Comparison of ENCODE assay signal across 8 cellular contexts in the genomic region with DNA sequence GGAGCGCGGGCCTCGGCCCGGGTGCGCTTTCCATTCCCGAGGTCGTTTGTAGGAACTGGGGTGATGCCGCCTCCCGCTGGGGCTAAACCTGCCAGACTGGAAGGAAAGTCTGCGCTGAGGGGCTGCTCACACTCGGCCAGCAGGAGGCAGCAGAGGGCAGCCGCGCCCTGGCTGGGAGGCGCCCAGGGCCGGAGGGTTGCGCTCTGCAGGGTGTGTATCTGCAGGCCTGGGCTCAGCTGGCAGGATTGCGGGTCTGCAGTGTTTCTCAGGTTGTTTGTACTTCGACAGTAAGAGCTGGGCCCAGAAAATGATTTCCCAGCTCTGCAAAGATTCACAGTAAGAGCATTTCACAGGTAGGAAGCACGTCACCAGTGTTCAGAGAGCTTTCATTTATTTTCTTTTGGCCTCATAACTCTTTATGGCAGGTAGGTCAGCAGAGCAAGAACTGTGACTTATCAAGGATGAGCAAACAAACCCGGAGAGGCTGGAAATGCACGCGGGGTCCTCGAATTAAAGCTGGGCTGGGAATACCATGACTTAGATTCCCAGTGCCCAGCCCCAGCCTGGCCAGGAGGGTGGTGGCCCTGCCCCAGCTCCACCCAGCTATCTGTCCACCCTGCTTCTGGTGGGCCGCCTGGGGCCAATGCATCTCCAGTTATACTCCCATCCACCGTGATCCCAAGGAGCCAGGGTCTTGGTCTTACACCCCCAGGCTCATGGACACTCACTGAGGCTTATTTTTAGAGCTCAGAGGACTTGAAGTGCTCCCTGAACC. TPM values are rescaled to one million over a fixed set of nuclear protein-coding genes. Genes with fewer than 3 reads are reported as not detected.
DNase-seq lines count a peak whose midpoint lies in the region; ATAC-seq and TF ChIP-seq lines count a peak whose summit lies in the region.

No MANE protein-coding gene starts in this region.

- CTCF ChIA-PET in activated B cell treated with CpG ODN at 0.5 μM for 24 hours (lab: Charles Lee), result interaction anchor here (0.7 to 2.7 kb wide), 10 partner anchors 14 to 256 kb away, joined by 3 to 51 read pairs (median 6); partner anchors contain the start of gene PPP2R2D

- H3K9me3 Mint-ChIP-seq in activated B cell treated with CpG ODN at 0.5 μM for 24 hours, result no peaks in the 10 kb centered on the region

- H3K27me3 ChIP-seq in DND-41 (ENCODE audit: insufficient read depth, low read length, poor library complexity) (no peaks in the 10 kb centered on the region), breast epithelium (peaks cover 0 to 6% of the 10 kb centered on the region in 2 donors)

- DNase-seq in DND-41 (peak; percentile 59), KBM-7 (peak; percentile 89), activated B cell treated with CpG ODN at 0.5 μM for 24 hours (peak; percentile 79), breast epithelium (ENCODE audit: low spot score in 2 of 2) (peak in 1 of 2 donors; percentile 77), kidney tubule cell (ENCODE audit: low spot score) (peak; percentile 67), SHP77 (lab: John Stamatoyannopoulos, UW) (no peak)
- peak; percentile 72 to 87 for DNase-seq in stimulated activated CD4-positive, alpha-beta T cell treated with anti-CD3 and anti-CD28 coated beads, Interleukin-4, amount 100 ng/mL, for 4 hours

- in situ Hi-C loops in KBM-7 (cut with MboI; ENCODE audit: low pct_unique_long_range_greater_than_20kb, low sequenced_read_pairs), result no loop called here

- no peaks in the 10 kb centered on the region; the same call in 1 of the 2 replicates for H4K20me1 ChIP-seq in DND-41 (ENCODE audit: insufficient read depth, low read length)

- no peaks in the 10 kb centered on the region for H3K36me3 Mint-ChIP-seq in activated B cell treated with CpG ODN at 0.5 μM for 24 hours (ENCODE audit: low read depth)

- H3K27ac Mint-ChIP-seq in activated B cell treated with CpG ODN at 0.5 μM for 24 hours, result no peak overlapping the region

- POLR2A ChIA-PET in activated B cell treated with CpG ODN at 0.5 μM for 24 hours (lab: Charles Lee), result interaction anchor here (1.3 kb wide), 1 partner anchor 137 kb away, joined by 5 read pairs; no protein-coding TSS in a partner anchor

- H3K4me1 ChIP-seq in DND-41 (ENCODE audit: insufficient read depth, low read length) (no peaks in the 10 kb centered on the region), breast epithelium (no peaks in the 10 kb centered on the region)

- H3K4me2 ChIP-seq in DND-41 (ENCODE audit: insufficient read depth, low read length), result no peak overlapping the region

- H3K9me3 ChIP-seq in DND-41 (ENCODE audit: insufficient read depth, low read length, severe bottlenecking) (peaks cover 10% of the 10 kb centered on the region), breast epithelium (peaks cover 4 to 7% of the 10 kb centered on the region in 2 donors)

- H3K79me2 ChIP-seq in DND-41 (ENCODE audit: insufficient read depth, low read length), result no peaks in the 10 kb centered on the region

- H3K4me3 ChIP-seq in DND-41 (ENCODE audit: low read depth in 1 of 2, low read length in 2 of 2), result no peak overlapping the region
- no peak overlapping the region for H3K4me3 ChIP-seq in breast epithelium

- intact Hi-C loops in activated B cell treated with CpG ODN at 0.5 μM for 24 hours (cut with micrococcal nuclease) (loop anchor here (1.0 kb wide), 3 partner anchors 40 to 467 kb away; no protein-coding TSS in a partner anchor), breast epithelium (cut with DNase I; ENCODE audit: low total_unique reads) (no loop called here)

- H3K27me3 Mint-ChIP-seq in activated B cell treated with CpG ODN at 0.5 μM for 24 hours, result peaks cover 11% of the 10 kb centered on the region

- H3K27ac ChIP-seq in DND-41 (ENCODE audit: low read length) (no peak overlapping the region), breast epithelium (no peak overlapping the region)

- no peak for TF ChIP-seq POLR2A in breast epithelium (IDR thresholded peaks at IDR 0.05)

- H2AFZ ChIP-seq in DND-41 (ENCODE audit: low read depth, low read length), result no peak overlapping the region

- H3K4me1 Mint-ChIP-seq in activated B cell treated with CpG ODN at 0.5 μM for 24 hours, result peaks cover 3% of the 10 kb centered on the region

- H3K36me3 ChIP-seq in DND-41 (ENCODE audit: insufficient read depth, low read length), result no peaks in the 10 kb centered on the region
- no peaks in the 10 kb centered on the region for H3K36me3 ChIP-seq in breast epithelium

- TF ChIP-seq CTCF in DND-41 (IDR thresholded peaks at IDR 0.05; ENCODE audit: borderline replicate concordance, extremely low read depth, low read length, poor library complexity, severe bottlenecking) (peak; percentile 74), activated B cell treated with CpG ODN at 0.5 μM for 24 hours (IDR thresholded peaks at IDR 0.05) (peak; percentile 87), breast epithelium (IDR thresholded peaks at IDR 0.05) (peak; percentile 66 to 91 (median 90))

- H3K9ac ChIP-seq in DND-41 (ENCODE audit: low read depth, low read length), result no peak overlapping the region

- H3K4me3 Mint-ChIP-seq in activated B cell treated with CpG ODN at 0.5 μM for 24 hours, result no peak overlapping the region

- ATAC-seq in DND-41 (ENCODE audit: insufficient read depth, low read depth), result peak; percentile 97
- peak; percentile 97 for ATAC-seq in GM21619 (IDR thresholded peaks at IDR 0.05; ENCODE audit: unreplicated experiment)
- peak; percentile 99 for ATAC-seq in activated B cell treated with CpG ODN at 0.5 μM for 24 hours (ENCODE audit: low read depth)

RNA-seq across cellular contexts. Expression of gene PPP2R2D, which starts 15.2 kb away (rescaled TPM):
- total RNA-seq in activated B cell treated with CpG ODN at 0.5 μM for 24 hours (28.0 and 32.7 TPM in 2 replicates), breast epithelium (10 to 100 TPM; 33.0 to 51.8 (median 44.1) TPM)

Comparison
In these comparisons a context has a peak if more than half of its experiments do, and no peak if none do; other contexts are left out.
1. DNase-seq: peak in DND-41 (single experiment), KBM-7 (single experiment), activated B cell treated with CpG ODN at 0.5 μM for 24 hours (single experiment), kidney tubule cell (single experiment) and stimulated activated CD4-positive, alpha-beta T cell treated with anti-CD3 and anti-CD28 coated beads, Interleukin-4, amount 100 ng/mL, for 4 hours (2 of 2); none in SHP77 (0 of 2).
2. Peak in every context shown above with its lines, with median percentiles within 50 percentile points of each other: ATAC-seq and CTCF ChIP-seq.